17 cellular contexts compared by ENCODE assay signal in the genomic region with DNA sequence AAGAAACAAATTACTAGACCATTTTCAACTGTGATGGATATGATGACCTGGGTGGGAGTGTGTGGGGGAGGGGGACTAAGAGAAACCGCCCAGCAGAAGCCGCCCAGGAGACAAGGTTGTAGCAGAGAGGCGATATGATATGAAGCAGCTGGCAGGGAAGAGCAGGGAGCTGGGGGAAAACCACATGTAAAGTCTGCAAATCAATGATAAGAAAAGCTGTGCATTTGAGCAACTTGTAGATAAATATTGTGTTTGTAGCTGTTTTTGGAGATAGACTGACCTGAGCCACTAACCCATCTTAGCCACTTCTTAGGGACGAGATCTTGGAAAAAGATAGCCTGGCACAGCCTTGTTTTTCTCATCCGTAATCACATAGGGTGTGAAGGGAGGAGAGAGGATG.
"Had no signal": no experiment of that assay in that cellular context is flagged by ENCODE, and none has a peak within 500 bp of the region (broad histone marks: within the 10 kb centered on the region; RNA-seq: fewer than 3 reads in every experiment).

No MANE protein-coding gene starts in this region.

- H3K27ac ChIP-seq: psoas muscle, spleen, tibial artery, upper lobe of left lung, uterus had no signal

- H3K4me3 ChIP-seq: psoas muscle, spleen, tibial artery, upper lobe of left lung, uterus had no signal

- DNase-seq: foreskin melanocyte; head of caudate nucleus; hippocampal formation; left colon; mammary epithelial cell; naive thymus-derived CD4-positive, alpha-beta T cell; nephron progenitor cell; psoas muscle; spleen; stimulated activated CD4-positive, alpha-beta T cell treated with anti-CD3 and anti-CD28 coated beads, Interleukin-15, amount 100 ng/mL, for 24 hours; stimulated activated CD4-positive, alpha-beta T cell treated with anti-CD3 and anti-CD28 coated beads, Interleukin-1b, Interleukin-23, amount 100 ng/mL, for 48 hours; stimulated activated CD4-positive, alpha-beta T cell treated with anti-CD3 and anti-CD28 coated beads, Interleukin-4, amount 100 ng/mL, for 24 hours; tibial artery; upper lobe of left lung; uterus had no signal

- H3K9me3 ChIP-seq: psoas muscle, tibial artery, upper lobe of left lung, uterus had no signal

- H3K27me3 ChIP-seq: tibial artery, upper lobe of left lung, uterus had no signal

- H3K4me1 ChIP-seq: psoas muscle, spleen, tibial artery, upper lobe of left lung, uterus had no signal

- H3K36me3 ChIP-seq: spleen, tibial artery, upper lobe of left lung, uterus had no signal

- ATAC-seq: left colon; naive thymus-derived CD4-positive, alpha-beta T cell; psoas muscle; sciatic nerve; stimulated activated memory B cell treated with anti-CD40 and anti-IgM and Interleukin-4, amounts not matched to agents 10 μg/mL and 1 μg/mL and 100 μg/mL, for 72 hours had no signal
